ENCODE assay signal across 1 cellular context in the genomic region with DNA sequence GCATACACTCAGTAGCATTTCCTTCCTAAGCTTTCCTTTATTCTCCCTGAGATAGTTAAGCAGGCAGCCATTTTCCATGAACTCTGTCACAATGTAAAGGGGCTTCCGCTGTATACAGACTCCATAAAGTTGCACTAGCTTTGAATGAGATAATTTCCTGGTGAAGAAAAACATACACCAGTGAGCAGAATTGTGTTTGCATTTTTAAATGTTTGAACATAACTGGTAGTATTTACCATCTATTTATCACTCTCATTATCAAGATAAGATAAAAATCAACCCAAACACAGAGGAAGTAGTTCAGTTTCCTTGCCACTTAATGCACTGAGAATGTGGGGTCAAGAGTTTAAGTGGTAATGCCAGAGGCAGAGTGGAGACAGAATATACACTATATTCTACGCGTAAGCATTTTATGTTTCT.
TF ChIP-seq lines count a peak whose summit lies in the region.

No MANE protein-coding gene starts in this region.

TF ChIP-seq in SK-N-SH, 30 proteins besides CTCF, POLR2A, EP300 and RAD21 (continued from another document):
- no peak for TF ChIP-seq EZH2phosphoT487 (IDR thresholded peaks at IDR 0.05; ENCODE audit: borderline replicate concordance, low read depth)
- TF ChIP-seq RXRA (IDR thresholded peaks at IDR 0.05; ENCODE audit: borderline replicate concordance, low read depth), result peak; percentile 94
- TF ChIP-seq, protein P1, sequence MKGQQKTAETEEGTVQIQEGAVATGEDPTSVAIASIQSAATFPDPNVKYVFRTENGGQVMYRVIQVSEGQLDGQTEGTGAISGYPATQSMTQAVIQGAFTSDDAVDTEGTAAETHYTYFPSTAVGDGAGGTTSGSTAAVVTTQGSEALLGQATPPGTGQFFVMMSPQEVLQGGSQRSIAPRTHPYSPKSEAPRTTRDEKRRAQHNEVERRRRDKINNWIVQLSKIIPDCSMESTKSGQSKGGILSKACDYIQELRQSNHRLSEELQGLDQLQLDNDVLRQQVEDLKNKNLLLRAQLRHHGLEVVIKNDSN (IDR thresholded peaks at IDR 0.05; ENCODE audit: borderline replicate concordance, low read depth), result no peak
- TF ChIP-seq GABPA (IDR thresholded peaks at IDR 0.05; ENCODE audit: low read depth), result no peak
- no peak for TF ChIP-seq TAF1 (IDR thresholded peaks at IDR 0.05; ENCODE audit: borderline replicate concordance, low read depth, low read length)
- no peak for TF ChIP-seq ELF1 (IDR thresholded peaks at IDR 0.05)
- TF ChIP-seq, protein P2, sequence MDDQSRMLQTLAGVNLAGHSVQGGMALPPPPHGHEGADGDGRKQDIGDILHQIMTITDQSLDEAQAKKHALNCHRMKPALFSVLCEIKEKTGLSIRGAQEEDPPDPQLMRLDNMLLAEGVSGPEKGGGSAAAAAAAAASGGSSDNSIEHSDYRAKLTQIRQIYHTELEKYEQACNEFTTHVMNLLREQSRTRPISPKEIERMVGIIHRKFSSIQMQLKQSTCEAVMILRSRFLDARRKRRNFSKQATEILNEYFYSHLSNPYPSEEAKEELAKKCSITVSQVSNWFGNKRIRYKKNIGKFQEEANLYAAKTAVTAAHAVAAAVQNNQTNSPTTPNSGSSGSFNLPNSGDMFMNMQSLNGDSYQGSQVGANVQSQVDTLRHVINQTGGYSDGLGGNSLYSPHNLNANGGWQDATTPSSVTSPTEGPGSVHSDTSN (IDR thresholded peaks at IDR 0.05), result peak; percentile 46; the same call in 1 of the 2 replicates
- TF ChIP-seq FOSL2 (IDR thresholded peaks at IDR 0.05; ENCODE audit: borderline replicate concordance, low read depth), result peak; percentile 29; the same call in 1 of the 2 replicates
- no peak for TF ChIP-seq MEF2A (IDR thresholded peaks at IDR 0.05; ENCODE audit: borderline replicate concordance, low read depth)
- TF ChIP-seq GATA2 (CRISPR knock-in tag; IDR thresholded peaks at IDR 0.05), result peak; percentile 31; the same call in 1 of the 2 replicates
- TF ChIP-seq JUND (IDR thresholded peaks at IDR 0.05), result peak; percentile 70
- TF ChIP-seq, protein P3, sequence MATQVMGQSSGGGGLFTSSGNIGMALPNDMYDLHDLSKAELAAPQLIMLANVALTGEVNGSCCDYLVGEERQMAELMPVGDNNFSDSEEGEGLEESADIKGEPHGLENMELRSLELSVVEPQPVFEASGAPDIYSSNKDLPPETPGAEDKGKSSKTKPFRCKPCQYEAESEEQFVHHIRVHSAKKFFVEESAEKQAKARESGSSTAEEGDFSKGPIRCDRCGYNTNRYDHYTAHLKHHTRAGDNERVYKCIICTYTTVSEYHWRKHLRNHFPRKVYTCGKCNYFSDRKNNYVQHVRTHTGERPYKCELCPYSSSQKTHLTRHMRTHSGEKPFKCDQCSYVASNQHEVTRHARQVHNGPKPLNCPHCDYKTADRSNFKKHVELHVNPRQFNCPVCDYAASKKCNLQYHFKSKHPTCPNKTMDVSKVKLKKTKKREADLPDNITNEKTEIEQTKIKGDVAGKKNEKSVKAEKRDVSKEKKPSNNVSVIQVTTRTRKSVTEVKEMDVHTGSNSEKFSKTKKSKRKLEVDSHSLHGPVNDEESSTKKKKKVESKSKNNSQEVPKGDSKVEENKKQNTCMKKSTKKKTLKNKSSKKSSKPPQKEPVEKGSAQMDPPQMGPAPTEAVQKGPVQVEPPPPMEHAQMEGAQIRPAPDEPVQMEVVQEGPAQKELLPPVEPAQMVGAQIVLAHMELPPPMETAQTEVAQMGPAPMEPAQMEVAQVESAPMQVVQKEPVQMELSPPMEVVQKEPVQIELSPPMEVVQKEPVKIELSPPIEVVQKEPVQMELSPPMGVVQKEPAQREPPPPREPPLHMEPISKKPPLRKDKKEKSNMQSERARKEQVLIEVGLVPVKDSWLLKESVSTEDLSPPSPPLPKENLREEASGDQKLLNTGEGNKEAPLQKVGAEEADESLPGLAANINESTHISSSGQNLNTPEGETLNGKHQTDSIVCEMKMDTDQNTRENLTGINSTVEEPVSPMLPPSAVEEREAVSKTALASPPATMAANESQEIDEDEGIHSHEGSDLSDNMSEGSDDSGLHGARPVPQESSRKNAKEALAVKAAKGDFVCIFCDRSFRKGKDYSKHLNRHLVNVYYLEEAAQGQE (IDR thresholded peaks at IDR 0.05; ENCODE audit: low read depth, low read length), result no peak
- TF ChIP-seq YY1 (IDR thresholded peaks at IDR 0.05; ENCODE audit: low read depth), result 0 out of 2 replicates have a peak, but pooled peaks have one; percentile 53
- TF ChIP-seq, protein P4, sequence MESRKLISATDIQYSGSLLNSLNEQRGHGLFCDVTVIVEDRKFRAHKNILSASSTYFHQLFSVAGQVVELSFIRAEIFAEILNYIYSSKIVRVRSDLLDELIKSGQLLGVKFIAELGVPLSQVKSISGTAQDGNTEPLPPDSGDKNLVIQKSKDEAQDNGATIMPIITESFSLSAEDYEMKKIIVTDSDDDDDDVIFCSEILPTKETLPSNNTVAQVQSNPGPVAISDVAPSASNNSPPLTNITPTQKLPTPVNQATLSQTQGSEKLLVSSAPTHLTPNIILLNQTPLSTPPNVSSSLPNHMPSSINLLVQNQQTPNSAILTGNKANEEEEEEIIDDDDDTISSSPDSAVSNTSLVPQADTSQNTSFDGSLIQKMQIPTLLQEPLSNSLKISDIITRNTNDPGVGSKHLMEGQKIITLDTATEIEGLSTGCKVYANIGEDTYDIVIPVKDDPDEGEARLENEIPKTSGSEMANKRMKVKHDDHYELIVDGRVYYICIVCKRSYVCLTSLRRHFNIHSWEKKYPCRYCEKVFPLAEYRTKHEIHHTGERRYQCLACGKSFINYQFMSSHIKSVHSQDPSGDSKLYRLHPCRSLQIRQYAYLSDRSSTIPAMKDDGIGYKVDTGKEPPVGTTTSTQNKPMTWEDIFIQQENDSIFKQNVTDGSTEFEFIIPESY (IDR thresholded peaks at IDR 0.05; ENCODE audit: borderline replicate concordance, low read depth), result no peak
- TF ChIP-seq, protein P5, sequence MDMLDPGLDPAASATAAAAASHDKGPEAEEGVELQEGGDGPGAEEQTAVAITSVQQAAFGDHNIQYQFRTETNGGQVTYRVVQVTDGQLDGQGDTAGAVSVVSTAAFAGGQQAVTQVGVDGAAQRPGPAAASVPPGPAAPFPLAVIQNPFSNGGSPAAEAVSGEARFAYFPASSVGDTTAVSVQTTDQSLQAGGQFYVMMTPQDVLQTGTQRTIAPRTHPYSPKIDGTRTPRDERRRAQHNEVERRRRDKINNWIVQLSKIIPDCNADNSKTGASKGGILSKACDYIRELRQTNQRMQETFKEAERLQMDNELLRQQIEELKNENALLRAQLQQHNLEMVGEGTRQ (IDR thresholded peaks at IDR 0.05; ENCODE audit: borderline replicate concordance, low read depth, low read length), result no peak
- TF ChIP-seq SIN3A (IDR thresholded peaks at IDR 0.05; ENCODE audit: borderline replicate concordance, low read depth, low read length), result no peak
- TF ChIP-seq, protein P6, sequence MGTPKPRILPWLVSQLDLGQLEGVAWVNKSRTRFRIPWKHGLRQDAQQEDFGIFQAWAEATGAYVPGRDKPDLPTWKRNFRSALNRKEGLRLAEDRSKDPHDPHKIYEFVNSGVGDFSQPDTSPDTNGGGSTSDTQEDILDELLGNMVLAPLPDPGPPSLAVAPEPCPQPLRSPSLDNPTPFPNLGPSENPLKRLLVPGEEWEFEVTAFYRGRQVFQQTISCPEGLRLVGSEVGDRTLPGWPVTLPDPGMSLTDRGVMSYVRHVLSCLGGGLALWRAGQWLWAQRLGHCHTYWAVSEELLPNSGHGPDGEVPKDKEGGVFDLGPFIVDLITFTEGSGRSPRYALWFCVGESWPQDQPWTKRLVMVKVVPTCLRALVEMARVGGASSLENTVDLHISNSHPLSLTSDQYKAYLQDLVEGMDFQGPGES (IDR thresholded peaks at IDR 0.05; ENCODE audit: low read depth, low read length), result no peak
- no peak for TF ChIP-seq CHD2 (IDR thresholded peaks at IDR 0.05; ENCODE audit: low read length, partially characterized antibody)
- peak; percentile 80 for TF ChIP-seq TCF12 (IDR thresholded peaks at IDR 0.05)
- peak; percentile 51; the same call in 1 of the 2 replicates for TF ChIP-seq RCOR1 (IDR thresholded peaks at IDR 0.05; ENCODE audit: low read length)
- peak; percentile 31; the same call in 1 of the 2 replicates for TF ChIP-seq FOXM1 (IDR thresholded peaks at IDR 0.05; ENCODE audit: low read depth)
TF ChIP-seq in SK-N-SH: peak in this region for 11.
